28 cellular contexts compared by ENCODE assay signal in genomic region chr5:179186092-179186419, GRCh38.
"Had no signal": no experiment of that assay in that cellular context is flagged by ENCODE, and none has a peak within 500 bp of the region (broad histone marks: within the 10 kb centered on the region; RNA-seq: fewer than 3 reads in every experiment).

No MANE protein-coding gene starts in this region.

- H3K79me2 ChIP-seq: parathyroid adenoma had no signal

- H3K27ac Mint-ChIP-seq: activated CD8-positive, alpha-beta memory T cell treated with anti-CD3 and anti-CD28 coated beads, Interleukin-2, amount 10 ng/mL, durations not matched to agents 7 days and 5 days; activated CD8-positive, alpha-beta T cell treated with anti-CD3 and anti-CD28 coated beads, Interleukin-2, amount 10 ng/mL, durations not matched to agents 7 days and 5 days; activated naive CD4-positive, alpha-beta T cell treated with anti-CD3 and anti-CD28 coated beads, Interleukin-2, amount 50 U/mL, for 24 hours; activated naive CD8-positive, alpha-beta T cell treated with anti-CD3 and anti-CD28 coated beads, Interleukin-2, amount 50 U/mL, for 24 hours; activated T-helper 2 cell treated with anti-CD3 and anti-CD28 coated beads, Interferon-gamma antibody, Interleukin-2, Interleukin-4, amounts not matched to agents 10 μg/mL and 5 μg/mL and 100 μg/mL, durations not matched to agents 14 hours and 24 hours and 36 hours; dendritic cell treated with granulocyte-macrophage colony-stimulating factor and Interleukin-4, amounts not matched to agents 40 ng/mL and 50 ng/mL, for 4 days; mesothelial cell of epicardium; naive thymus-derived CD4-positive, alpha-beta T cell; T-helper 17 cell had no signal

- H3K9ac ChIP-seq: parathyroid adenoma had no signal

- H3K27me3 ChIP-seq: right atrium auricular region, testis, transverse colon had no signal

- H3K36me3 Mint-ChIP-seq: activated CD8-positive, alpha-beta memory T cell treated with anti-CD3 and anti-CD28 coated beads, Interleukin-2, amount 10 ng/mL, durations not matched to agents 7 days and 5 days; activated naive CD4-positive, alpha-beta T cell treated with anti-CD3 and anti-CD28 coated beads, Interleukin-2, amount 50 U/mL, for 24 hours; mesothelial cell of epicardium; naive thymus-derived CD4-positive, alpha-beta T cell had no signal

- FAIRE-seq: endometrium had no signal

- H3K4me3 ChIP-seq: esophagus squamous epithelium, heart right ventricle, left lung, right atrium auricular region, testis, transverse colon had no signal

- DNase-seq: activated CD8-positive, alpha-beta memory T cell treated with anti-CD3 and anti-CD28 coated beads, Interleukin-2, amount 10 ng/mL, durations not matched to agents 7 days and 5 days; activated CD8-positive, alpha-beta T cell treated with anti-CD3 and anti-CD28 coated beads, Interleukin-2, amount 10 ng/mL, durations not matched to agents 7 days and 5 days; activated naive CD8-positive, alpha-beta T cell treated with anti-CD3 and anti-CD28 coated beads, Interleukin-2, amount 50 U/mL, for 24 hours; activated T-cell treated with anti-CD3 and anti-CD28 coated beads, Interleukin-2, amount 50 U/mL, for 48 hours; amygdala; central memory CD4-positive, alpha-beta T cell; effector CD4-positive, alpha-beta T cell; esophagus squamous epithelium; foreskin melanocyte; heart right ventricle; mammary epithelial cell; naive thymus-derived CD4-positive, alpha-beta T cell; occipital lobe; stimulated activated CD4-positive, alpha-beta T cell treated with anti-CD3 and anti-CD28 coated beads, Interleukin-2, amount 100 ng/mL, for 48 hours; stimulated activated naive CD4-positive, alpha-beta T cell treated with Interleukin-2 at 50 U/mL for 16 hours; T-helper 17 cell; T1000; testis; transverse colon had no signal

- H3K9me3 Mint-ChIP-seq: activated naive CD4-positive, alpha-beta T cell treated with anti-CD3 and anti-CD28 coated beads, Interleukin-2, amount 50 U/mL, for 24 hours; activated naive CD8-positive, alpha-beta T cell treated with anti-CD3 and anti-CD28 coated beads, Interleukin-2, amount 50 U/mL, for 24 hours; activated T-helper 2 cell treated with anti-CD3 and anti-CD28 coated beads, Interferon-gamma antibody, Interleukin-2, Interleukin-4, amounts not matched to agents 10 μg/mL and 5 μg/mL and 100 μg/mL, durations not matched to agents 14 hours and 24 hours and 36 hours; dendritic cell treated with granulocyte-macrophage colony-stimulating factor and Interleukin-4, amounts not matched to agents 40 ng/mL and 50 ng/mL, for 4 days; mesothelial cell of epicardium; naive thymus-derived CD4-positive, alpha-beta T cell had no signal

- H3K9me3 ChIP-seq: esophagus squamous epithelium, heart right ventricle, left lung, right atrium auricular region, testis, transverse colon had no signal

- H2AFZ ChIP-seq: parathyroid adenoma had no signal

- H3K4me1 Mint-ChIP-seq: activated CD8-positive, alpha-beta memory T cell treated with anti-CD3 and anti-CD28 coated beads, Interleukin-2, amount 10 ng/mL, durations not matched to agents 7 days and 5 days; activated naive CD4-positive, alpha-beta T cell treated with anti-CD3 and anti-CD28 coated beads, Interleukin-2, amount 50 U/mL, for 24 hours; naive thymus-derived CD4-positive, alpha-beta T cell had no signal

- H3K27ac ChIP-seq: epithelial cell of prostate, esophagus squamous epithelium, heart right ventricle, left lung, parathyroid adenoma, right atrium auricular region, testis, transverse colon had no signal

- H3K36me3 ChIP-seq: esophagus squamous epithelium, heart right ventricle, left lung, right atrium auricular region, transverse colon had no signal

- H3K4me3 Mint-ChIP-seq: activated CD8-positive, alpha-beta memory T cell treated with anti-CD3 and anti-CD28 coated beads, Interleukin-2, amount 10 ng/mL, durations not matched to agents 7 days and 5 days; activated CD8-positive, alpha-beta T cell treated with anti-CD3 and anti-CD28 coated beads, Interleukin-2, amount 10 ng/mL, durations not matched to agents 7 days and 5 days; activated naive CD4-positive, alpha-beta T cell treated with anti-CD3 and anti-CD28 coated beads, Interleukin-2, amount 50 U/mL, for 24 hours; activated naive CD8-positive, alpha-beta T cell treated with anti-CD3 and anti-CD28 coated beads, Interleukin-2, amount 50 U/mL, for 24 hours; dendritic cell treated with granulocyte-macrophage colony-stimulating factor and Interleukin-4, amounts not matched to agents 40 ng/mL and 50 ng/mL, for 4 days; mesothelial cell of epicardium; naive thymus-derived CD4-positive, alpha-beta T cell; T-helper 17 cell had no signal

- H3K27me3 Mint-ChIP-seq: activated CD8-positive, alpha-beta memory T cell treated with anti-CD3 and anti-CD28 coated beads, Interleukin-2, amount 10 ng/mL, durations not matched to agents 7 days and 5 days had no signal

- ATAC-seq: activated CD8-positive, alpha-beta memory T cell treated with anti-CD3 and anti-CD28 coated beads, Interleukin-2, amount 10 ng/mL, durations not matched to agents 7 days and 5 days; activated CD8-positive, alpha-beta T cell treated with anti-CD3 and anti-CD28 coated beads, Interleukin-2, amount 10 ng/mL, durations not matched to agents 7 days and 5 days; activated naive CD8-positive, alpha-beta T cell treated with anti-CD3 and anti-CD28 coated beads, Interleukin-2, amount 50 U/mL, for 24 hours; left lung; naive thymus-derived CD4-positive, alpha-beta T cell; T-helper 17 cell had no signal

- H3K4me1 ChIP-seq: left lung, parathyroid adenoma, right atrium auricular region, transverse colon had no signal
